ENCODE assay signal across 15 cellular contexts in genomic region chr12:46227616-46228015, GRCh38. TPM values are rescaled to one million over a fixed set of nuclear protein-coding genes. Genes with fewer than 3 reads are reported as not detected.
DNase-seq lines count a peak whose midpoint lies in the region; ATAC-seq, FAIRE-seq and TF ChIP-seq lines count a peak whose summit lies in the region.
"Had no signal": no experiment of that assay in that cellular context is flagged by ENCODE, and none has a peak within 500 bp of the region (broad histone marks: within the 10 kb centered on the region; RNA-seq: fewer than 3 reads in every experiment).

No MANE protein-coding gene starts in this region.

- H2AFZ ChIP-seq in endothelial cell of umbilical vein (ENCODE audit: low read depth, low read length), result no peak overlapping the region

- ATAC-seq in stimulated activated naive B cell treated with anti-CD40 and anti-IgM and Interleukin-4, amounts not matched to agents 10 μg/mL and 1 μg/mL and 100 μg/mL, for 72 hours (replicated peaks), result no peak
- ATAC-seq: left ventricle myocardium superior had no signal

- H3K9me1 ChIP-seq in endothelial cell of umbilical vein (replicated peaks; ENCODE audit: control insufficient read depth, extremely low read depth, insufficient read depth, low read length), result no peaks in the 10 kb centered on the region

- no peak for TF ChIP-seq POLR2A in endothelial cell of umbilical vein (IDR thresholded peaks at IDR 0.05; ENCODE audit: low read depth, low read length)

- H3K27me3 Mint-ChIP-seq in activated naive CD4-positive, alpha-beta T cell treated with anti-CD3 and anti-CD28 coated beads for 36 hours (ENCODE audit: low read depth), result no peaks in the 10 kb centered on the region
- no peaks in the 10 kb centered on the region for H3K27me3 Mint-ChIP-seq in stimulated activated naive B cell treated with anti-CD40 and anti-IgM and Interleukin-4, amounts not matched to agents 10 μg/mL and 1 μg/mL and 100 μg/mL, for 72 hours

- BruUV-seq in endothelial cell of umbilical vein (replicated peaks; lab: Mats Ljungman, UMichigan), result no TSS peak

- H3K9me3 Mint-ChIP-seq in activated naive CD4-positive, alpha-beta T cell treated with anti-CD3 and anti-CD28 coated beads for 36 hours, result no peaks in the 10 kb centered on the region
- H3K9me3 Mint-ChIP-seq in stimulated activated naive B cell treated with anti-CD40 and anti-IgM and Interleukin-4, amounts not matched to agents 10 μg/mL and 1 μg/mL and 100 μg/mL, for 72 hours, result peaks cover 2 to 4% of the 10 kb centered on the region in 2 donors
- H3K9me3 Mint-ChIP-seq: nephron had no signal

- no peak overlapping the region for H3K4me3 ChIP-seq in endothelial cell of umbilical vein (replicated peaks in 1 of 3; ENCODE audit: insufficient read depth in 1 of 3, low read depth in 1 of 3, low read length in 3 of 3)
- H3K4me3 ChIP-seq: thoracic aorta had no signal

- peak overlapping the region; percentile 15 for H3K27ac Mint-ChIP-seq in activated naive CD4-positive, alpha-beta T cell treated with anti-CD3 and anti-CD28 coated beads for 36 hours
- H3K27ac Mint-ChIP-seq in stimulated activated naive B cell treated with anti-CD40 and anti-IgM and Interleukin-4, amounts not matched to agents 10 μg/mL and 1 μg/mL and 100 μg/mL, for 72 hours, result peak overlapping the region; percentile 79
- H3K27ac Mint-ChIP-seq: nephron had no signal

- peaks cover 69% of the 10 kb centered on the region for H3K4me1 Mint-ChIP-seq in activated naive CD4-positive, alpha-beta T cell treated with anti-CD3 and anti-CD28 coated beads for 36 hours (ENCODE audit: low read depth)
- peaks cover 42 to 90% of the 10 kb centered on the region in 2 donors for H3K4me1 Mint-ChIP-seq in stimulated activated naive B cell treated with anti-CD40 and anti-IgM and Interleukin-4, amounts not matched to agents 10 μg/mL and 1 μg/mL and 100 μg/mL, for 72 hours

- intact Hi-C loops in activated naive CD4-positive, alpha-beta T cell treated with anti-CD3 and anti-CD28 coated beads for 36 hours (cut with micrococcal nuclease), result no loop called here
- intact Hi-C loops in endothelial cell of umbilical vein (cut with micrococcal nuclease), result no loop called here

- H3K9ac ChIP-seq in endothelial cell of umbilical vein (replicated peaks; ENCODE audit: extremely low read depth, insufficient read depth, low read length), result no peak overlapping the region

- no peaks in the 10 kb centered on the region for H3K9me3 ChIP-seq in endothelial cell of umbilical vein (replicated peaks; ENCODE audit: control insufficient read depth, insufficient read depth, low read length)
- H3K9me3 ChIP-seq: thoracic aorta had no signal

- H3K36me3 Mint-ChIP-seq in activated naive CD4-positive, alpha-beta T cell treated with anti-CD3 and anti-CD28 coated beads for 36 hours (ENCODE audit: low read depth), result peaks cover 71% of the 10 kb centered on the region
- H3K36me3 Mint-ChIP-seq in stimulated activated naive B cell treated with anti-CD40 and anti-IgM and Interleukin-4, amounts not matched to agents 10 μg/mL and 1 μg/mL and 100 μg/mL, for 72 hours, result peaks cover 57 to 80% of the 10 kb centered on the region in 2 donors

- DNase-seq in activated naive CD4-positive, alpha-beta T cell treated with anti-CD3 and anti-CD28 coated beads for 36 hours, result no peak
- DNase-seq in activated naive CD4-positive, alpha-beta T cell (lab: John Stamatoyannopoulos, UW), result no peak
- DNase-seq in MV-4-11 (lab: John Stamatoyannopoulos, UW) (peak; percentile 73), endothelial cell of umbilical vein (ENCODE audit: low read depth, low spot score) (no peak), UCSD-AML1 (lab: John Stamatoyannopoulos, UW; ENCODE audit: unreplicated experiment) (no peak), cerebellar cortex (ENCODE audit: low spot score) (no peak), dedifferentiated amniotic fluid mesenchymal stem cell (ENCODE audit: extremely low spot score) (no peak)
- DNase-seq in stimulated activated naive B cell treated with anti-CD40 and anti-IgM and Interleukin-4, amounts not matched to agents 10 μg/mL and 1 μg/mL and 100 μg/mL, for 72 hours, result no peak
- DNase-seq: activated CD4-positive, alpha-beta T cell treated with anti-CD3 and anti-CD28 coated beads for 48 hours; left ventricle myocardium superior; NCI-H748 treated with DMSO at 0.1 percent for 48 hours; T-helper 9 cell had no signal

- H3K4me2 ChIP-seq in endothelial cell of umbilical vein (ENCODE audit: insufficient read depth, low read length), result no peak overlapping the region

- no peak for TF ChIP-seq CTCF in endothelial cell of umbilical vein (IDR thresholded peaks at IDR 0.05; ENCODE audit: extremely low read depth in 1 of 2, insufficient read depth in 1 of 2, low read depth in 1 of 2, low read length in 2 of 2)

- H3K4me1 ChIP-seq in endothelial cell of umbilical vein (ENCODE audit: control insufficient read depth, extremely low read depth, insufficient read depth, low read length), result peaks cover 11% of the 10 kb centered on the region

- no peaks in the 10 kb centered on the region for H3K27me3 ChIP-seq in endothelial cell of umbilical vein (ENCODE audit: control insufficient read depth in 2 of 2, insufficient read depth in 2 of 2, low read length in 2 of 2)

- no peaks in the 10 kb centered on the region for H4K20me1 ChIP-seq in endothelial cell of umbilical vein (replicated peaks; ENCODE audit: control insufficient read depth, extremely low read depth, insufficient read depth, low read length)

- dilution Hi-C loops in endothelial cell of umbilical vein (cut with MboI; ENCODE audit: extremely low pct_ligation_motif_present, low sequenced_read_pairs), result no loop called here

- POLR2A ChIA-PET in endothelial cell of umbilical vein (lab: Charles Lee), result no interaction called here

- CTCF ChIA-PET in activated naive CD4-positive, alpha-beta T cell treated with anti-CD3 and anti-CD28 coated beads for 36 hours (lab: Charles Lee), result interaction anchor here (0.6 to 1.3 kb wide), 2 partner anchors 75 to 984 kb away, joined by 3 to 6 read pairs; no protein-coding TSS in a partner anchor
- CTCF ChIA-PET in endothelial cell of umbilical vein (lab: Charles Lee), result interaction anchor here (0.6 kb wide), 1 partner anchor 10 kb away, joined by 3 read pairs; no protein-coding TSS in a partner anchor

- H3K79me2 ChIP-seq in endothelial cell of umbilical vein (ENCODE audit: control insufficient read depth, insufficient read depth, low read length), result peaks cover 53% of the 10 kb centered on the region

- no peak overlapping the region for H3K4me3 Mint-ChIP-seq in activated naive CD4-positive, alpha-beta T cell treated with anti-CD3 and anti-CD28 coated beads for 36 hours
- H3K4me3 Mint-ChIP-seq in stimulated activated naive B cell treated with anti-CD40 and anti-IgM and Interleukin-4, amounts not matched to agents 10 μg/mL and 1 μg/mL and 100 μg/mL, for 72 hours, result peak overlapping the region in 1 of 2 donors; percentile 52
- H3K4me3 Mint-ChIP-seq: nephron had no signal

- peaks cover 0 to 12% of the 10 kb centered on the region in 2 experiments for H3K36me3 ChIP-seq in endothelial cell of umbilical vein (ENCODE audit: control insufficient read depth in 2 of 2, extremely low read depth in 1 of 2, insufficient read depth in 2 of 2, low read length in 2 of 2)
- H3K36me3 ChIP-seq: thoracic aorta had no signal

- FAIRE-seq in endothelial cell of umbilical vein (lab: Jason Lieb, UNC), result peak; percentile 15
- FAIRE-seq: H1 had no signal

- H3K27ac ChIP-seq in endothelial cell of umbilical vein (ENCODE audit: insufficient read depth, low read depth, low read length), result no peak overlapping the region
- H3K27ac ChIP-seq: thoracic aorta had no signal

TF ChIP-seq in endothelial cell of umbilical vein, 7 proteins besides CTCF, POLR2A, EP300 and RAD21:
- TF ChIP-seq MAX (IDR thresholded peaks at IDR 0.05; ENCODE audit: insufficient read depth, insufficient read length), result no peak
- TF ChIP-seq EZH2 (IDR thresholded peaks at IDR 0.05; ENCODE audit: borderline replicate concordance, low read depth, low read length, severe bottlenecking), result no peak
- no peak for TF ChIP-seq GATA2 (IDR thresholded peaks at IDR 0.05; ENCODE audit: insufficient read depth, insufficient read length, low read depth, low read length)
- TF ChIP-seq FOS (IDR thresholded peaks at IDR 0.05; ENCODE audit: borderline replicate concordance, insufficient read depth, low read length), result no peak
- TF ChIP-seq JUN (IDR thresholded peaks at IDR 0.05; ENCODE audit: borderline replicate concordance, insufficient read depth, insufficient read length, low read depth), result no peak
- TF ChIP-seq POLR2AphosphoS5 (IDR thresholded peaks at IDR 0.05; ENCODE audit: insufficient read depth, low read depth, low read length), result no peak
- no peak for TF ChIP-seq MYC (IDR thresholded peaks at IDR 0.05; ENCODE audit: low read depth, low read length)
TF ChIP-seq in endothelial cell of umbilical vein: peak in this region for 0.

RNA-seq across cellular contexts. Expression of gene SLC38A1, which starts 41.2 kb away (rescaled TPM):
- 100 to 1,000 TPM; 105 to 110 TPM for total RNA-seq in activated naive CD4-positive, alpha-beta T cell treated with anti-CD3 and anti-CD28 coated beads for 36 hours
- total RNA-seq in endothelial cell of umbilical vein, result 81.0 and 86.4 TPM in 2 replicates
- polyA plus RNA-seq in endothelial cell of umbilical vein, result 17.2 and 23.6 TPM in 2 replicates
- 16.7 TPM in 2 replicates for polyA plus RNA-seq in endothelial cell of umbilical vein (2011; cell fraction: cytosol; rRNA removed)
- polyA plus RNA-seq in endothelial cell of umbilical vein (2011; cell fraction: nucleus; rRNA removed), result 30.9 and 38.9 TPM in 2 replicates
- polyA plus RNA-seq in endothelial cell of umbilical vein (2012), result 56.7 and 79.2 TPM in 2 replicates
- polyA minus RNA-seq in endothelial cell of umbilical vein, result 76.5 and 103 TPM in 2 replicates
- 212 TPM for polyA minus RNA-seq in endothelial cell of umbilical vein (2011; cell fraction: cytosol; rRNA and poly(A)+ RNA removed)
- polyA minus RNA-seq in endothelial cell of umbilical vein (2011; cell fraction: nucleus; rRNA and poly(A)+ RNA removed), result 70.3 and 93.2 TPM in 2 replicates
